Comparison of ENCODE assay signal across 8 cellular contexts in the genomic region with DNA sequence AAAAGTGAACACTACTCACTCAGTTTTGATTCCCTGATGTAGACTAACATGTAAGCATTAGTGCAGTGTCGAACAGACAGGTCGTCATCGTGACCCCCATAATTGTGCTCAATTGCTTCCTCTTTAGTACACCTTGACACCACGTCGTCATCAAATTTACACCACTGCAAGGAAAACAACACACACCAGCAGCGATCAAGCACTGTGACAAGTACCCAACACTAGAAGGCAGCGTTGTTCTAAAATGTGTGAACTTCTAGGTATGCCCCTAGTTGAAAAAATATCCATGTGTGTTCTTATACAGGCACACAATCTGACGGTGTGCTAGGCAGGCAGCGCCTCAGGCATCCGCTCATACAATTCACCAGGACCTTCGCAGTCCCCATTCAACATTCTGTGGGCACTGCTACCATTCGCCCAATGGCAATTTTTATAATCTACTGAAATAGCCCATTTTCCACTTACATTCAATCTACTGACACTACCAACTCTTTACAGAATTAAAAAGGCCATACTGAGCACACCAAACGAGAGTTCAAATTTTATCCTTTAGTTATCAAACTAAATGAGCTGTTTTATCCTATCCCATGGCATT. TPM values are rescaled to one million over a fixed set of nuclear protein-coding genes. Genes with fewer than 3 reads are reported as not detected.
DNase-seq lines count a peak whose midpoint lies in the region; ATAC-seq, FAIRE-seq and TF ChIP-seq lines count a peak whose summit lies in the region.

No MANE protein-coding gene starts in this region.

- no peak overlapping the region for H3K27ac Mint-ChIP-seq in activated CD8-positive, alpha-beta memory T cell treated with anti-CD3 and anti-CD28 coated beads, Interleukin-2, amount 10 ng/mL, durations not matched to agents 7 days and 5 days
- H3K27ac Mint-ChIP-seq in astrocyte (ENCODE audit: unreplicated experiment), result no peak overlapping the region
- H3K27ac Mint-ChIP-seq in naive thymus-derived CD8-positive, alpha-beta T cell, result peak overlapping the region in 1 of 10 donors; percentile 11

- CTCF ChIA-PET in activated CD8-positive, alpha-beta memory T cell treated with anti-CD3 and anti-CD28 coated beads, Interleukin-2, amount 10 ng/mL, durations not matched to agents 7 days and 5 days (lab: Charles Lee), result interaction anchor here (1.0 to 2.5 kb wide), 4 partner anchors 9 to 145 kb away, joined by 3 to 8 read pairs (median 4); no protein-coding TSS in a partner anchor

- peaks cover 71% of the 10 kb centered on the region for H3K36me3 ChIP-seq in astrocyte (ENCODE audit: insufficient read depth, low read length)

- peaks cover 48% of the 10 kb centered on the region for H4K20me1 ChIP-seq in astrocyte (ENCODE audit: insufficient read depth, low read length)

- peak; percentile 67 for ATAC-seq in activated CD8-positive, alpha-beta memory T cell treated with anti-CD3 and anti-CD28 coated beads, Interleukin-2, amount 10 ng/mL, durations not matched to agents 7 days and 5 days
- ATAC-seq in naive thymus-derived CD8-positive, alpha-beta T cell, result peak; percentile 52 to 73
- no peak for ATAC-seq in HG03457 (IDR thresholded peaks at IDR 0.05; ENCODE audit: unreplicated experiment)

- TF ChIP-seq CTCF in NB4 (IDR thresholded peaks at IDR 0.05; ENCODE audit: low read depth, low read length), result peak; percentile 57
- TF ChIP-seq CTCF in astrocyte (IDR thresholded peaks at IDR 0.05; ENCODE audit: insufficient read depth, low read depth, low read length), result peak; percentile 44

- no peak overlapping the region for H3K4me3 ChIP-seq in NB4 (ENCODE audit: low read depth, low read length)
- H3K4me3 ChIP-seq in astrocyte (ENCODE audit: insufficient read depth, low read depth, low read length), result no peak overlapping the region

- H3K9me3 ChIP-seq in astrocyte (ENCODE audit: insufficient read depth, low read depth, low read length), result no peaks in the 10 kb centered on the region

- no peak for TF ChIP-seq POLR2A in NB4 (IDR thresholded peaks at IDR 0.05; ENCODE audit: extremely low read depth, insufficient read length)

- no peak overlapping the region for H2AFZ ChIP-seq in astrocyte (ENCODE audit: low read depth, low read length)

- no peak for DNase-seq in activated CD8-positive, alpha-beta memory T cell treated with anti-CD3 and anti-CD28 coated beads, Interleukin-2, amount 10 ng/mL, durations not matched to agents 7 days and 5 days
- DNase-seq in activated CD8-positive, alpha-beta memory T cell treated with anti-CD3 and anti-CD28 coated beads, Interleukin-2, amount 50 U/mL, for 4 hours, result no peak
- DNase-seq in NB4 (ENCODE audit: low read depth) (peak; percentile 56), astrocyte (ENCODE audit: low read depth) (peak; percentile 15), Ammon's horn (ENCODE audit: low spot score) (no peak)
- peak in 2 of 10 donors; percentile 19 to 27 for DNase-seq in naive thymus-derived CD8-positive, alpha-beta T cell
- no peak for DNase-seq in NK-92 treated with Interleukin-12 subunit alpha and Interleukin-12 subunit beta, amount 100 ng/mL, for 24 hours (lab: John Stamatoyannopoulos, UW)

- no peak overlapping the region for H3K27ac ChIP-seq in astrocyte (ENCODE audit: low read depth, low read length)

- POLR2A ChIA-PET in naive thymus-derived CD8-positive, alpha-beta T cell (lab: Charles Lee), result no interaction called here

- H3K4me1 ChIP-seq in astrocyte (ENCODE audit: insufficient read depth, low read length), result no peaks in the 10 kb centered on the region

- no peaks in the 10 kb centered on the region for H3K27me3 ChIP-seq in astrocyte (ENCODE audit: insufficient read depth, low read length)

- peaks cover 6% of the 10 kb centered on the region for H3K4me1 Mint-ChIP-seq in activated CD8-positive, alpha-beta memory T cell treated with anti-CD3 and anti-CD28 coated beads, Interleukin-2, amount 10 ng/mL, durations not matched to agents 7 days and 5 days
- peaks cover 15% of the 10 kb centered on the region for H3K4me1 Mint-ChIP-seq in astrocyte (ENCODE audit: low read depth, unreplicated experiment)
- peaks cover 8 to 17% (median 12%) of the 10 kb centered on the region in 4 donors for H3K4me1 Mint-ChIP-seq in naive thymus-derived CD8-positive, alpha-beta T cell

- H3K79me2 ChIP-seq in astrocyte (ENCODE audit: insufficient read depth, low read length), result peaks cover 16% of the 10 kb centered on the region

- H3K36me3 Mint-ChIP-seq in activated CD8-positive, alpha-beta memory T cell treated with anti-CD3 and anti-CD28 coated beads, Interleukin-2, amount 10 ng/mL, durations not matched to agents 7 days and 5 days, result peaks cover 69% of the 10 kb centered on the region
- H3K36me3 Mint-ChIP-seq in astrocyte (ENCODE audit: low read depth, unreplicated experiment), result peaks cover 13% of the 10 kb centered on the region
- H3K36me3 Mint-ChIP-seq in naive thymus-derived CD8-positive, alpha-beta T cell, result peaks cover 0 to 96% (median 29%) of the 10 kb centered on the region in 3 donors

- H3K4me2 ChIP-seq in astrocyte (ENCODE audit: low read length), result no peak overlapping the region

- FAIRE-seq in astrocyte (lab: Jason Lieb, UNC), result no peak

- no peak overlapping the region for H3K9ac ChIP-seq in astrocyte (ENCODE audit: low read length)

- no peaks in the 10 kb centered on the region for H3K27me3 Mint-ChIP-seq in activated CD8-positive, alpha-beta memory T cell treated with anti-CD3 and anti-CD28 coated beads, Interleukin-2, amount 10 ng/mL, durations not matched to agents 7 days and 5 days
- H3K27me3 Mint-ChIP-seq in astrocyte (ENCODE audit: low read depth, unreplicated experiment), result no peaks in the 10 kb centered on the region
- no peaks in the 10 kb centered on the region for H3K27me3 Mint-ChIP-seq in naive thymus-derived CD8-positive, alpha-beta T cell

- no peak overlapping the region for H3K4me3 Mint-ChIP-seq in activated CD8-positive, alpha-beta memory T cell treated with anti-CD3 and anti-CD28 coated beads, Interleukin-2, amount 10 ng/mL, durations not matched to agents 7 days and 5 days
- H3K4me3 Mint-ChIP-seq in astrocyte (ENCODE audit: unreplicated experiment), result no peak overlapping the region
- H3K4me3 Mint-ChIP-seq in naive thymus-derived CD8-positive, alpha-beta T cell, result peak overlapping the region in 1 of 10 donors; percentile 7

- no peaks in the 10 kb centered on the region for H3K9me3 Mint-ChIP-seq in activated CD8-positive, alpha-beta memory T cell treated with anti-CD3 and anti-CD28 coated beads, Interleukin-2, amount 10 ng/mL, durations not matched to agents 7 days and 5 days (ENCODE audit: low read depth)
- H3K9me3 Mint-ChIP-seq in astrocyte (ENCODE audit: unreplicated experiment), result no peaks in the 10 kb centered on the region
- no peaks in the 10 kb centered on the region for H3K9me3 Mint-ChIP-seq in naive thymus-derived CD8-positive, alpha-beta T cell

RNA-seq across cellular contexts. Expression of a gene that starts 23.1 kb away (rescaled TPM):
- total RNA-seq in activated CD8-positive, alpha-beta memory T cell treated with anti-CD3 and anti-CD28 coated beads, Interleukin-2, amount 10 ng/mL, durations not matched to agents 7 days and 5 days, result not detected
- total RNA-seq in astrocyte, result not detected in 2 replicates
- total RNA-seq in naive thymus-derived CD8-positive, alpha-beta T cell, result not detected
- not detected for polyA plus RNA-seq in naive thymus-derived CD8-positive, alpha-beta T cell

RNA-seq across cellular contexts. Expression of a gene that starts 36.5 kb away (rescaled TPM):
- 100 to 1,000 TPM; 142 to 176 TPM for total RNA-seq in activated CD8-positive, alpha-beta memory T cell treated with anti-CD3 and anti-CD28 coated beads, Interleukin-2, amount 10 ng/mL, durations not matched to agents 7 days and 5 days
- total RNA-seq in astrocyte, result 51.0 and 61.5 TPM in 2 replicates
- 10 to 100 TPM; 59.6 to 61.2 TPM for total RNA-seq in naive thymus-derived CD8-positive, alpha-beta T cell
- polyA plus RNA-seq in naive thymus-derived CD8-positive, alpha-beta T cell, result 10 to 100 TPM; 40.0 to 51.9 (median 48.5) TPM

RNA-seq across cellular contexts. Expression of a gene that starts 58.4 kb away (rescaled TPM):
- 100 to 1,000 TPM; 159 to 179 TPM for total RNA-seq in activated CD8-positive, alpha-beta memory T cell treated with anti-CD3 and anti-CD28 coated beads, Interleukin-2, amount 10 ng/mL, durations not matched to agents 7 days and 5 days
- 93.6 and 96.9 TPM in 2 replicates for total RNA-seq in astrocyte
- 100 to 1,000 TPM; 201 to 207 TPM for total RNA-seq in naive thymus-derived CD8-positive, alpha-beta T cell
- 1 to 10 TPM; 6.4 to 9.9 (median 9.2) TPM for polyA plus RNA-seq in naive thymus-derived CD8-positive, alpha-beta T cell

Comparison
In these comparisons a context has a peak if more than half of its experiments do, and no peak if none do; other contexts are left out.
1. DNase-seq: peak in NB4 (single experiment) and astrocyte (single experiment); none in activated CD8-positive, alpha-beta memory T cell treated with anti-CD3 and anti-CD28 coated beads, Interleukin-2, amount 10 ng/mL, durations not matched to agents 7 days and 5 days (single experiment), activated CD8-positive, alpha-beta memory T cell treated with anti-CD3 and anti-CD28 coated beads, Interleukin-2, amount 50 U/mL, for 4 hours (single experiment), NK-92 treated with Interleukin-12 subunit alpha and Interleukin-12 subunit beta, amount 100 ng/mL, for 24 hours (single experiment) and Ammon's horn (single experiment).